ENCODE assay signal across 6 cellular contexts in the genomic region with DNA sequence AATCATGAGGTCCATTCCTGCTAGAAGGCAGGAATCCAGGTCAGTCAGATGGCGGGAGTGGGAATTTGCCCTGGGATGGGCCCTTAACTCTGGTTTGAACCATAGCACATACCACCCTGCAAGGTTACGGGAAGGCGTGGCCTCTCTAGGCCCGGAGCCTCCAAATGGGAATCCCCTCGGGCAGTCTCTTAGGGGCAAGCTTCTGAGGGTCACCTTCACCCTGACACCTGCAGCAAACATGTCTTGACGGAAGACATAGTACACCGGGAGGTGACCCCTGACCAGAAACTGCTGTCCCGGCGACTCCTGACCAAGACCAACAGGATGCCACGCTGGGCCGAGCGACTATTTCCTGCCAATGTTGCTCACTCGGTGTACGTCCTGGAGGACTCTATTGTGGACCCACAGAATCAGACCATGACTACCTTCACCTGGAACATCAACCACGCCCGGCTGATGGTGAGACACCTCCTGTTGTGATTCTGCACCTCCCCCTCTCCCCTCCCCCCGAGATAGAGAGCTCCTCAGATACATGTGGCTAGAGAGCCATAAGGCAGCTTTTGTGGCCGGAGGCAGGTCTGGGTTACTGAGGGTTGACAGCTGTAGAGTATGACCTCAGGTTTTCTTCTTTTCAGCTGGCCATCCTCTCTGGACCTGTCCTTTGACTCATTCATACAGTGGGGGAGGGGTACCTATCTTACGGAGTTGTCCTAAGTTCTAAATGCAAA. TPM values are rescaled to one million over a fixed set of nuclear protein-coding genes. Genes with fewer than 3 reads are reported as not detected.
DNase-seq lines count a peak whose midpoint lies in the region; ATAC-seq and TF ChIP-seq lines count a peak whose summit lies in the region.

No MANE protein-coding gene starts in this region.

- peaks cover 62% of the 10 kb centered on the region for H3K36me3 Mint-ChIP-seq in activated CD8-positive, alpha-beta memory T cell treated with anti-CD3 and anti-CD28 coated beads, Interleukin-2, amount 10 ng/mL, durations not matched to agents 7 days and 5 days

- H3K27ac ChIP-seq in mesodermal cell (ENCODE audit: low read depth, low read length, severe bottlenecking): peak overlapping the region; percentile 67

- ATAC-seq in activated CD8-positive, alpha-beta memory T cell treated with anti-CD3 and anti-CD28 coated beads, Interleukin-2, amount 10 ng/mL, durations not matched to agents 7 days and 5 days: no peak
- ATAC-seq in HG03039 (IDR thresholded peaks at IDR 0.05; ENCODE audit: unreplicated experiment): no peak
- no peak for ATAC-seq in HG03280 (IDR thresholded peaks at IDR 0.05; ENCODE audit: unreplicated experiment)

- no peaks in the 10 kb centered on the region for H3K9me3 ChIP-seq in mesodermal cell (ENCODE audit: control insufficient read depth, low read length)

- WGBS in mesodermal cell (ENCODE audit: insufficient coverage in 2 of 2), 2 experiments: 35 to 38% methylated on average over 8 to 13 of the region's 19 CpGs

- H3K4me3 Mint-ChIP-seq in activated CD8-positive, alpha-beta memory T cell treated with anti-CD3 and anti-CD28 coated beads, Interleukin-2, amount 10 ng/mL, durations not matched to agents 7 days and 5 days: peak overlapping the region; percentile 89

- POLR2A ChIA-PET in HEK293T (lab: Yijun Ruan, JAX): no interaction called here

- CTCF ChIA-PET in HEK293T (lab: Yijun Ruan, JAX): interaction anchor here (0.6 to 1.0 kb wide), 3 partner anchors 85 to 1385 kb away, joined by 3 to 4 read pairs (median 3); no protein-coding TSS in a partner anchor
- CTCF ChIA-PET in activated CD8-positive, alpha-beta memory T cell treated with anti-CD3 and anti-CD28 coated beads, Interleukin-2, amount 10 ng/mL, durations not matched to agents 7 days and 5 days (lab: Charles Lee): interaction anchor here (0.6 to 1.6 kb wide), 9 partner anchors 11 to 190 kb away, joined by 3 to 4 read pairs (median 3); no protein-coding TSS in a partner anchor

- peaks cover 66% of the 10 kb centered on the region for H3K4me1 Mint-ChIP-seq in activated CD8-positive, alpha-beta memory T cell treated with anti-CD3 and anti-CD28 coated beads, Interleukin-2, amount 10 ng/mL, durations not matched to agents 7 days and 5 days

- peaks cover 47% of the 10 kb centered on the region for H3K36me3 ChIP-seq in mesodermal cell (ENCODE audit: control insufficient read depth, insufficient read depth, low read length)

- H3K27ac Mint-ChIP-seq in activated CD8-positive, alpha-beta memory T cell treated with anti-CD3 and anti-CD28 coated beads, Interleukin-2, amount 10 ng/mL, durations not matched to agents 7 days and 5 days: peak overlapping the region; percentile 94

- peaks cover 21% of the 10 kb centered on the region for H3K4me1 ChIP-seq in mesodermal cell (ENCODE audit: control insufficient read depth, insufficient read depth, low read length, poor library complexity, severe bottlenecking)

- no peak for DNase-seq in HEK293T (ENCODE audit: extremely low spot score)
- peak; percentile 66 for DNase-seq in activated CD8-positive, alpha-beta memory T cell treated with anti-CD3 and anti-CD28 coated beads, Interleukin-2, amount 10 ng/mL, durations not matched to agents 7 days and 5 days
- DNase-seq in midbrain (lab: John Stamatoyannopoulos, UW): no peak

- H3K9me3 Mint-ChIP-seq in activated CD8-positive, alpha-beta memory T cell treated with anti-CD3 and anti-CD28 coated beads, Interleukin-2, amount 10 ng/mL, durations not matched to agents 7 days and 5 days (ENCODE audit: low read depth): no peaks in the 10 kb centered on the region

- H3K27me3 Mint-ChIP-seq in activated CD8-positive, alpha-beta memory T cell treated with anti-CD3 and anti-CD28 coated beads, Interleukin-2, amount 10 ng/mL, durations not matched to agents 7 days and 5 days: no peaks in the 10 kb centered on the region

- H3K4me3 ChIP-seq in mesodermal cell (ENCODE audit: extremely low read depth, insufficient read depth, low read length, poor library complexity, severe bottlenecking): peak overlapping the region; percentile 83

TF ChIP-seq in HEK293T, 16 proteins besides CTCF, POLR2A, EP300 and RAD21:
- TF ChIP-seq SP1 (IDR thresholded peaks at IDR 0.05) (no peak), FOXA1 (IDR thresholded peaks at IDR 0.05) (no peak), TARDBP (IDR thresholded peaks at IDR 0.05) (no peak), PKNOX1 (IDR thresholded peaks at IDR 0.05) (peak; percentile 44; the same call in 1 of the 2 replicates)

RNA-seq across cellular contexts. Expression of gene PRELID1, which starts 1.0 kb away (rescaled TPM):
- total RNA-seq in activated CD8-positive, alpha-beta memory T cell treated with anti-CD3 and anti-CD28 coated beads, Interleukin-2, amount 10 ng/mL, durations not matched to agents 7 days and 5 days: 100 to 1,000 TPM; 173 to 228 TPM
- 207 TPM for polyA plus RNA-seq in mesodermal cell (2013, experiment 1 of 2)
- 180 TPM for polyA plus RNA-seq in mesodermal cell (2013, experiment 2 of 2)

RNA-seq across cellular contexts. Expression of gene RAB24, which starts 1.0 kb away (rescaled TPM):
- total RNA-seq in activated CD8-positive, alpha-beta memory T cell treated with anti-CD3 and anti-CD28 coated beads, Interleukin-2, amount 10 ng/mL, durations not matched to agents 7 days and 5 days: 10 to 100 TPM; 40.5 to 50.8 TPM
- polyA plus RNA-seq in mesodermal cell (2013, experiment 1 of 2): 19.8 TPM
- polyA plus RNA-seq in mesodermal cell (2013, experiment 2 of 2): 17.9 TPM

RNA-seq across cellular contexts. Expression of gene MXD3, which starts 7.1 kb away (rescaled TPM):
- total RNA-seq in activated CD8-positive, alpha-beta memory T cell treated with anti-CD3 and anti-CD28 coated beads, Interleukin-2, amount 10 ng/mL, durations not matched to agents 7 days and 5 days: 100 to 1,000 TPM in 1 of 2 experiments, 10 to 100 TPM in 1; 60.2 to 117 TPM
- 27.3 TPM for polyA plus RNA-seq in mesodermal cell (2013, experiment 1 of 2)
- polyA plus RNA-seq in mesodermal cell (2013, experiment 2 of 2): 25.9 TPM

RNA-seq across cellular contexts. Expression of gene LMAN2, which starts 46.9 kb away (rescaled TPM):
- 100 to 1,000 TPM; 133 to 140 TPM for total RNA-seq in activated CD8-positive, alpha-beta memory T cell treated with anti-CD3 and anti-CD28 coated beads, Interleukin-2, amount 10 ng/mL, durations not matched to agents 7 days and 5 days
- 200 TPM for polyA plus RNA-seq in mesodermal cell (2013, experiment 1 of 2)
- polyA plus RNA-seq in mesodermal cell (2013, experiment 2 of 2): 172 TPM

RNA-seq across cellular contexts. Expression of gene RGS14, which starts 53.2 kb away (rescaled TPM):
- total RNA-seq in activated CD8-positive, alpha-beta memory T cell treated with anti-CD3 and anti-CD28 coated beads, Interleukin-2, amount 10 ng/mL, durations not matched to agents 7 days and 5 days: 10 to 100 TPM; 52.3 to 93.0 TPM
- polyA plus RNA-seq in mesodermal cell (2013, experiment 1 of 2): 23.0 TPM
- 16.1 TPM for polyA plus RNA-seq in mesodermal cell (2013, experiment 2 of 2)
